20 cellular contexts compared by ENCODE assay signal in the genomic region with DNA sequence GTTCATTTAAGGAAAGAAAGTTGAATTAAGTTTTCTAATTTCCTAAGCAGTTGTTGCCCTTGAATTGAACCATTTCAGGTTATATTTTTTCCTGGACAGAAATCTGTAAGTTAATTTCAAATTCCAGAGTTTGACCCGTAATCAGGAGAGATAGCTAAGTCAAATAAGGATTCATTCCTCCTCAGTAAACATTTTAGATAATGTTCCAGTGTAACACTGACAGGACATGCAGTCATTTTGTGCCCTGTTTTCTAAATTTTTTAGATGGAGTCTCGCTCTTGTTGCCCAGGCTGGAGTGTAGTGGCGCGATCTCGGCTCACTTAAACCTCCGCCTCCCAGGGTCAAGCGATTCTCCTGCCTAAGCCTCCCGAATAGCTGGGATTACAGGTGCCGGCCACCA.
DNase-seq lines count a peak whose midpoint lies in the region; ATAC-seq and TF ChIP-seq lines count a peak whose summit lies in the region.
"Had no signal": no experiment of that assay in that cellular context is flagged by ENCODE, and none has a peak within 500 bp of the region (broad histone marks: within the 10 kb centered on the region; RNA-seq: fewer than 3 reads in every experiment).

No MANE protein-coding gene starts in this region.

- BruUV-seq in Caco-2 (replicated peaks; lab: Mats Ljungman, UMichigan): no TSS peak

- H3K27me3 ChIP-seq in Caco-2 (replicated peaks; ENCODE audit: control insufficient read depth, insufficient read depth, low read length) (no peaks in the 10 kb centered on the region), OCI-LY3 (ENCODE audit: low read depth, low read length) (no peaks in the 10 kb centered on the region)
- H3K27me3 ChIP-seq: BE2C, BLaER1 had no signal

- peak overlapping the region; percentile 50; the same call in 1 of the 2 replicates for H3K27ac ChIP-seq in OCI-LY3 (ENCODE audit: low read length)
- no peak overlapping the region for H3K27ac ChIP-seq in substantia nigra (ENCODE audit: low read depth, low read length, poor library complexity, severe bottlenecking)
- H3K27ac ChIP-seq: BLaER1 had no signal

- peaks cover 50% of the 10 kb centered on the region for H3K4me1 ChIP-seq in Caco-2
- peaks cover 18% of the 10 kb centered on the region for H3K4me1 ChIP-seq in OCI-LY3 (ENCODE audit: low read length)
- H3K4me1 ChIP-seq: BE2C had no signal

- H3K36me3 ChIP-seq in Caco-2 (ENCODE audit: control insufficient read depth, insufficient read depth, low read length): no peaks in the 10 kb centered on the region
- H3K36me3 ChIP-seq in OCI-LY3 (replicated peaks; ENCODE audit: low read depth, low read length): no peaks in the 10 kb centered on the region
- H3K36me3 ChIP-seq: BE2C, BLaER1 had no signal

- ATAC-seq in left lobe of liver: peak; percentile 70

- peaks cover 14% of the 10 kb centered on the region for H3K9me3 Mint-ChIP-seq in Caco-2 (ENCODE audit: unreplicated experiment)
- H3K9me3 Mint-ChIP-seq in nephron: no peaks in the 10 kb centered on the region

- H3K9ac ChIP-seq in OCI-LY3 (ENCODE audit: low read length): no peak overlapping the region
- H3K9ac ChIP-seq: BLaER1 had no signal

- H3K27ac Mint-ChIP-seq in Caco-2 (ENCODE audit: unreplicated experiment) (peak overlapping the region; percentile 89), nephron (peak overlapping the region in 2 of 3 experiments; percentile 32 to 33)
- H3K27ac Mint-ChIP-seq: CD4-positive, alpha-beta memory T cell; CD8-positive, alpha-beta memory T cell had no signal

- H3K4me3 ChIP-seq in Caco-2 (ENCODE audit: low read depth, low read length): no peak overlapping the region
- 0 out of 2 replicates have a peak overlapping the region, but pooled peaks have one; percentile 38 for H3K4me3 ChIP-seq in OCI-LY3 (ENCODE audit: low read length)
- H3K4me3 ChIP-seq: BLaER1 had no signal

- no peaks in the 10 kb centered on the region for H4K20me1 ChIP-seq in OCI-LY3 (ENCODE audit: insufficient read depth, low read length)
- H4K20me1 ChIP-seq: BLaER1 had no signal

- TF ChIP-seq CTCF in Caco-2 (IDR thresholded peaks at IDR 0.05; ENCODE audit: insufficient read depth in 1 of 2, low read depth in 1 of 2, low read length in 1 of 2, severe bottlenecking in 1 of 2, unreplicated experiment in 1 of 2) (no peak), OCI-LY3 (IDR thresholded peaks at IDR 0.05; ENCODE audit: low read depth, low read length) (no peak), nephron (IDR thresholded peaks at IDR 0.05; ENCODE audit: unreplicated experiment in 3 of 3) (no peak)

- DNase-seq in Caco-2 (no peak), left lobe of liver (ENCODE audit: low spot score) (no peak), substantia nigra (lab: John Stamatoyannopoulos, UW) (no peak), hypothalamus (lab: John Stamatoyannopoulos, UW) (no peak)
- DNase-seq in stimulated activated CD8-positive, alpha-beta memory T cell treated with anti-CD3 and anti-CD28 coated beads, Interleukin-4, amount 100 ng/mL, for 48 hours: no peak
- DNase-seq: 8988T; ACHN; BE2C; C1 segment of cervical spinal cord; Calu3; CD4-positive, alpha-beta memory T cell; CD4-positive, CD25-positive, alpha-beta regulatory T cell; CD8-positive, alpha-beta memory T cell; COR-L47; DMS79 treated with DMSO at 0.1 percent for 48 hours; GF-D8 had no signal

- CTCF ChIA-PET in Caco-2 (lab: Charles Lee): no interaction called here

- H3K4me1 Mint-ChIP-seq in Caco-2 (ENCODE audit: low read depth, unreplicated experiment) (peaks cover 21% of the 10 kb centered on the region), nephron (peaks cover 28% of the 10 kb centered on the region)
- H3K4me1 Mint-ChIP-seq: CD4-positive, CD25-positive, alpha-beta regulatory T cell had no signal

- H2AFZ ChIP-seq in OCI-LY3 (ENCODE audit: low read depth, low read length): no peak overlapping the region

- H3K27me3 Mint-ChIP-seq in Caco-2 (ENCODE audit: insufficient read depth, unreplicated experiment) (no peaks in the 10 kb centered on the region), nephron (ENCODE audit: low read depth) (no peaks in the 10 kb centered on the region)
- H3K27me3 Mint-ChIP-seq: CD4-positive, CD25-positive, alpha-beta regulatory T cell had no signal

- H3K4me2 ChIP-seq in OCI-LY3 (ENCODE audit: low read length): peak overlapping the region; percentile 70
- H3K4me2 ChIP-seq: BLaER1 had no signal

- H3K4me3 Mint-ChIP-seq in Caco-2 (ENCODE audit: unreplicated experiment) (peak overlapping the region; percentile 66), nephron (no peak overlapping the region)
- H3K4me3 Mint-ChIP-seq: CD4-positive, alpha-beta memory T cell; CD4-positive, CD25-positive, alpha-beta regulatory T cell; CD8-positive, alpha-beta memory T cell had no signal

- intact Hi-C loops in Caco-2 (cut with micrococcal nuclease; ENCODE audit: unreplicated experiment): loop anchor here (2.0 to 10.0 kb wide), 4 partner anchors 17 to 371 kb away; a partner anchor contains a TSS

- no peaks in the 10 kb centered on the region for H3K79me2 ChIP-seq in OCI-LY3 (ENCODE audit: low read length)

- H3K36me3 Mint-ChIP-seq in Caco-2 (ENCODE audit: insufficient read depth, unreplicated experiment): no peaks in the 10 kb centered on the region
- no peaks in the 10 kb centered on the region for H3K36me3 Mint-ChIP-seq in nephron (ENCODE audit: low read depth)
- H3K36me3 Mint-ChIP-seq: CD14-positive monocyte; CD4-positive, CD25-positive, alpha-beta regulatory T cell; CD8-positive, alpha-beta memory T cell had no signal

- H3K9me3 ChIP-seq in Caco-2 (no peaks in the 10 kb centered on the region), OCI-LY3 (ENCODE audit: insufficient read depth, low read length) (no peaks in the 10 kb centered on the region)
- H3K9me3 ChIP-seq: BE2C, BLaER1 had no signal

- POLR2A ChIA-PET in Caco-2 (lab: Charles Lee): interaction anchor here (1.2 kb wide), 1 partner anchor 372 kb away, joined by 11 read pairs; a partner anchor contains a TSS
